10 cellular contexts compared by ENCODE assay signal in genomic region chr11:119263352-119263940, GRCh38. TPM values are rescaled to one million over a fixed set of nuclear protein-coding genes. Genes with fewer than 3 reads are reported as not detected.
DNase-seq lines count a peak whose midpoint lies in the region; ATAC-seq lines count a peak whose summit lies in the region.
"Had no signal": no experiment of that assay in that cellular context is flagged by ENCODE, and none has a peak within 500 bp of the region (broad histone marks: within the 10 kb centered on the region; RNA-seq: fewer than 3 reads in every experiment).

No MANE protein-coding gene starts in this region.

- no peaks in the 10 kb centered on the region for H3K36me3 ChIP-seq in CD4-positive, alpha-beta memory T cell (ENCODE audit: insufficient read depth, low read length)
- no peaks in the 10 kb centered on the region for H3K36me3 ChIP-seq in KOPT-K1 (ENCODE audit: insufficient read depth, low read length)
- H3K36me3 ChIP-seq in muscle layer of duodenum (ENCODE audit: control insufficient read depth in 1 of 2, insufficient read depth in 2 of 2, low read length in 2 of 2) = no peaks in the 10 kb centered on the region
- H3K36me3 ChIP-seq: upper lobe of right lung had no signal

- ATAC-seq in HG03095 (IDR thresholded peaks at IDR 0.05; ENCODE audit: unreplicated experiment) (no peak), GM19397 (IDR thresholded peaks at IDR 0.05; ENCODE audit: unreplicated experiment) (no peak)
- ATAC-seq: upper lobe of right lung had no signal

- H3K4me3 ChIP-seq in CD4-positive, alpha-beta memory T cell (ENCODE audit: low read length in 2 of 2) = peak overlapping the region in 1 of 2 donors; percentile 5
- H3K4me3 ChIP-seq in muscle layer of duodenum (ENCODE audit: low read depth in 1 of 2, low read length in 2 of 2) = no peak overlapping the region
- H3K4me3 ChIP-seq: upper lobe of right lung had no signal

- no peaks in the 10 kb centered on the region for H3K27me3 ChIP-seq in CD4-positive, alpha-beta memory T cell (ENCODE audit: insufficient read depth, low read length)
- no peaks in the 10 kb centered on the region for H3K27me3 ChIP-seq in muscle layer of duodenum (ENCODE audit: low read depth, low read length)
- H3K27me3 ChIP-seq: upper lobe of right lung had no signal

- peak in 4 of 5 donors; percentile 38 to 57 (median 40) for DNase-seq in CD4-positive, alpha-beta memory T cell
- peak; percentile 51 to 77 for DNase-seq in dermis microvascular lymphatic vessel endothelial cell (ENCODE audit: low read depth in 2 of 2)
- DNase-seq in activated T-cell treated with anti-CD3 and anti-CD28 coated beads, Interleukin-2, amount 50 U/mL, for 24 hours = no peak
- no peak for DNase-seq in NCI-H1092 (lab: John Stamatoyannopoulos, UW)
- DNase-seq: upper lobe of right lung had no signal

- H3K27ac ChIP-seq in CD4-positive, alpha-beta memory T cell (ENCODE audit: low read depth, low read length) = peak overlapping the region; percentile 39
- H3K27ac ChIP-seq in KOPT-K1 (ENCODE audit: low read depth, low read length, poor library complexity, severe bottlenecking) = peak overlapping the region; percentile 63
- H3K27ac ChIP-seq in muscle layer of duodenum (ENCODE audit: low read length) = peak overlapping the region; percentile 56
- H3K27ac ChIP-seq: upper lobe of right lung, VCaP had no signal

- no peak overlapping the region for H3K4me3 Mint-ChIP-seq in CD4-positive, alpha-beta memory T cell
- no peak overlapping the region for H3K4me3 Mint-ChIP-seq in activated T-cell treated with anti-CD3 and anti-CD28 coated beads, Interleukin-2, amount 50 U/mL, for 24 hours

- CTCF ChIA-PET in CD4-positive, alpha-beta memory T cell (lab: Charles Lee; ENCODE audit: partially characterized antibody) = interaction anchor here (0.9 to 9.1 kb wide), 11 partner anchors 9 to 94 kb away, joined by 3 to 68 read pairs (median 7); partner anchors contain the start of genes CBL and NLRX1

- no peak overlapping the region for H3K27ac Mint-ChIP-seq in CD4-positive, alpha-beta memory T cell
- H3K27ac Mint-ChIP-seq in activated T-cell treated with anti-CD3 and anti-CD28 coated beads, Interleukin-2, amount 50 U/mL, for 24 hours = no peak overlapping the region

- POLR2A ChIA-PET in CD4-positive, alpha-beta memory T cell (lab: Charles Lee; ENCODE audit: partially characterized antibody) = interaction anchor here (1.0 to 5.9 kb wide), 10 partner anchors 15 to 196 kb away, joined by 3 to 30 read pairs (median 5); partner anchors contain the start of genes CBL, HINFP and VPS11

- no peaks in the 10 kb centered on the region for H3K27me3 Mint-ChIP-seq in CD4-positive, alpha-beta memory T cell
- no peaks in the 10 kb centered on the region for H3K27me3 Mint-ChIP-seq in activated T-cell treated with anti-CD3 and anti-CD28 coated beads, Interleukin-2, amount 50 U/mL, for 24 hours

- H3K9me3 ChIP-seq in CD4-positive, alpha-beta memory T cell (ENCODE audit: control insufficient read depth in 1 of 2, low read length in 2 of 2) = no peaks in the 10 kb centered on the region
- H3K9me3 ChIP-seq in KOPT-K1 (ENCODE audit: insufficient read depth, low read length, poor library complexity, severe bottlenecking) (no peaks in the 10 kb centered on the region), muscle layer of duodenum (ENCODE audit: control insufficient read depth in 1 of 2, low read length in 2 of 2) (no peaks in the 10 kb centered on the region)
- H3K9me3 ChIP-seq: upper lobe of right lung had no signal

- peaks cover 43 to 60% (median 48%) of the 10 kb centered on the region in 4 donors for H3K4me1 Mint-ChIP-seq in CD4-positive, alpha-beta memory T cell
- peaks cover 50% of the 10 kb centered on the region for H3K4me1 Mint-ChIP-seq in activated T-cell treated with anti-CD3 and anti-CD28 coated beads, Interleukin-2, amount 50 U/mL, for 24 hours (ENCODE audit: low read depth)

- H3K9me3 Mint-ChIP-seq in CD4-positive, alpha-beta memory T cell = peaks cover 0 to 1% (median 0%) of the 10 kb centered on the region in 8 donors
- H3K9me3 Mint-ChIP-seq in activated T-cell treated with anti-CD3 and anti-CD28 coated beads, Interleukin-2, amount 50 U/mL, for 24 hours = no peaks in the 10 kb centered on the region

- H3K36me3 Mint-ChIP-seq in CD4-positive, alpha-beta memory T cell = peaks cover 2 to 3% of the 10 kb centered on the region in 2 donors
- no peaks in the 10 kb centered on the region for H3K36me3 Mint-ChIP-seq in activated T-cell treated with anti-CD3 and anti-CD28 coated beads, Interleukin-2, amount 50 U/mL, for 24 hours (ENCODE audit: low read depth)

- peaks cover 91% of the 10 kb centered on the region for H3K4me1 ChIP-seq in CD4-positive, alpha-beta memory T cell (ENCODE audit: insufficient read depth, low read length)
- peaks cover 5 to 18% of the 10 kb centered on the region in 2 donors for H3K4me1 ChIP-seq in muscle layer of duodenum (ENCODE audit: control insufficient read depth in 1 of 2, insufficient read depth in 2 of 2, low read length in 2 of 2)

- intact Hi-C loops in CD4-positive, alpha-beta memory T cell (cut with micrococcal nuclease) = loop anchor here (2.0 to 5.0 kb wide), 3 partner anchors 21 to 36 kb away; no protein-coding TSS in a partner anchor

RNA-seq across cellular contexts. Expression of gene MCAM, which starts 53.5 kb away (rescaled TPM):
- total RNA-seq in CD4-positive, alpha-beta memory T cell = under 1 TPM; 0.26 to 0.28 TPM
- polyA plus RNA-seq in CD4-positive, alpha-beta memory T cell = under 1 TPM; 0.40 to 0.82 TPM
- 133 and 200 TPM in 2 replicates for total RNA-seq in dermis microvascular lymphatic vessel endothelial cell

RNA-seq across cellular contexts. Expression of gene CBL, which starts 57.3 kb away (rescaled TPM):
- 10 to 100 TPM; 39.5 to 39.8 TPM for total RNA-seq in CD4-positive, alpha-beta memory T cell
- polyA plus RNA-seq in CD4-positive, alpha-beta memory T cell = 10 to 100 TPM in 1 of 2 donors, 1 to 10 TPM in 1; 3.6 to 15.6 TPM
- total RNA-seq in dermis microvascular lymphatic vessel endothelial cell = 7.4 and 9.4 TPM in 2 replicates

Comparison
In these comparisons a context has a peak if more than half of its experiments do, and no peak if none do; other contexts are left out.
1. DNase-seq: peak in CD4-positive, alpha-beta memory T cell (4 of 5) and dermis microvascular lymphatic vessel endothelial cell (2 of 2); none in activated T-cell treated with anti-CD3 and anti-CD28 coated beads, Interleukin-2, amount 50 U/mL, for 24 hours (single experiment) and NCI-H1092 (single experiment).
2. RNA of gene MCAM, which starts 53.5 kb away (total RNA-seq): 133 to 200 TPM in dermis microvascular lymphatic vessel endothelial cell; 0.26 to 0.28 TPM in CD4-positive, alpha-beta memory T cell; every median in the first group is over 100 times any median in the second.
3. Peak in every context shown above with its lines, with median percentiles within 50 percentile points of each other: H3K27ac ChIP-seq.